Comparison of ENCODE assay signal across 1 cellular context in the genomic region with DNA sequence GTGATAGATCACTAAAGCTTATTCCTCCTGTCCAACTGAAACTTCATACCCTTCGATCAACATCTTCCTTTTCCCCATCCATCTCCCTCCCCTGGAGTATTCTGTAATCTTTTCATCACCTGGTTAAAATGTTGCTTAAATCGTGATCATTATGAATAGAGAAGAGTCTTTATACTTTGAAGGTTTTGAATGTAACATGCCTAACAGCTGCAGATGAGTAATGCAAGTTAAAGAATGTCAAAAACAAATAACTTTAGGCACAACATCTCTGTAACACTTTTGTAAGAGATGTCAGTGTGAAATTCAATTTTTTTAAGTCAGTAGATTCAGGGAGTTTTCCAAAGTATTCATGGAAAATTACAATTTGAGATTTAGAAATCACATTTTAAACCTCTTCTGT.
TF ChIP-seq lines count a peak whose summit lies in the region.

No MANE protein-coding gene starts in this region.

TF ChIP-seq in GM23338, 12 proteins besides CTCF, POLR2A, EP300 and RAD21 (continued from another document):
- TF ChIP-seq ZNF462 (CRISPR knock-in tag; IDR thresholded peaks at IDR 0.05) (no peak), ZNF114 (CRISPR knock-in tag; IDR thresholded peaks at IDR 0.05) (no peak), STAT1 (IDR thresholded peaks at IDR 0.05; ENCODE audit: unreplicated experiment) (no peak), REST (IDR thresholded peaks at IDR 0.05; ENCODE audit: unreplicated experiment) (no peak), NANOG (IDR thresholded peaks at IDR 0.05; ENCODE audit: borderline replicate concordance) (no peak), ZNF331 (CRISPR knock-in tag; IDR thresholded peaks at IDR 0.05; ENCODE audit: low read depth) (no peak), EZH2 (IDR thresholded peaks at IDR 0.05; ENCODE audit: low read depth, unreplicated experiment) (no peak), POLR2AphosphoS5 (IDR thresholded peaks at IDR 0.05; ENCODE audit: low read depth) (no peak)
